17 cellular contexts compared by ENCODE assay signal in genomic region chr1:231814536-231814935, GRCh38.
A peak's percentile ranks its signal among the peaks of the same experiment; 100 is the strongest.
DNase-seq lines count a peak whose midpoint lies in the region; ATAC-seq, FAIRE-seq and TF ChIP-seq lines count a peak whose summit lies in the region.
"Had no signal": no experiment of that assay in that cellular context is flagged by ENCODE, and none has a peak within 500 bp of the region (broad histone marks: within the 10 kb centered on the region; RNA-seq: fewer than 3 reads in every experiment).

No MANE protein-coding gene starts in this region.

- H3K36me3 ChIP-seq in left ventricle myocardium inferior (no peaks in the 10 kb centered on the region), right atrium auricular region (no peaks in the 10 kb centered on the region), endothelial cell of umbilical vein (ENCODE audit: control insufficient read depth in 2 of 2, extremely low read depth in 1 of 2, insufficient read depth in 2 of 2, low read length in 2 of 2) (no peaks in the 10 kb centered on the region), lower lobe of right lung (no peaks in the 10 kb centered on the region)

- peak overlapping the region; percentile 86 for H3K4me2 ChIP-seq in endothelial cell of umbilical vein (ENCODE audit: insufficient read depth, low read length)
- H3K4me2 ChIP-seq: A549, BLaER1 had no signal

- H3K4me1 ChIP-seq in left ventricle myocardium inferior: peaks cover 30% of the 10 kb centered on the region
- no peaks in the 10 kb centered on the region for H3K4me1 ChIP-seq in right atrium auricular region
- H3K4me1 ChIP-seq in endothelial cell of umbilical vein (ENCODE audit: control insufficient read depth, extremely low read depth, insufficient read depth, low read length): peaks cover 18% of the 10 kb centered on the region
- H3K4me1 ChIP-seq in lower lobe of right lung: no peaks in the 10 kb centered on the region
- H3K4me1 ChIP-seq: A549, BLaER1, Caco-2 had no signal

- in situ Hi-C loops in astrocyte of the spinal cord (cut with HindIII; ENCODE audit: low sequenced_read_pairs): no loop called here

- H3K4me1 Mint-ChIP-seq in activated T-helper 2 cell treated with anti-CD3 and anti-CD28 coated beads, Interferon-gamma antibody, Interleukin-2, Interleukin-4, amounts not matched to agents 10 μg/mL and 5 μg/mL and 100 μg/mL, durations not matched to agents 14 hours and 24 hours and 36 hours (ENCODE audit: low read depth): no peaks in the 10 kb centered on the region
- H3K4me1 Mint-ChIP-seq: CD8-positive, alpha-beta memory T cell; H9 had no signal

- FAIRE-seq in endothelial cell of umbilical vein (lab: Jason Lieb, UNC): peak; percentile 76
- FAIRE-seq: A549, GM19239 had no signal

- H3K9me3 ChIP-seq in left ventricle myocardium inferior (replicated peaks) (no peaks in the 10 kb centered on the region), right atrium auricular region (no peaks in the 10 kb centered on the region), endothelial cell of umbilical vein (replicated peaks; ENCODE audit: control insufficient read depth, insufficient read depth, low read length) (no peaks in the 10 kb centered on the region), lower lobe of right lung (no peaks in the 10 kb centered on the region)
- H3K9me3 ChIP-seq: A549, Caco-2 had no signal

- DNase-seq in left ventricle myocardium inferior: no peak
- no peak for DNase-seq in right atrium auricular region (ENCODE audit: low spot score)
- DNase-seq in astrocyte of the spinal cord (ENCODE audit: low read depth, low spot score): peak; percentile 73
- peak; percentile 77 for DNase-seq in endothelial cell of umbilical vein (ENCODE audit: low read depth, low spot score)
- DNase-seq in activated T-helper 2 cell treated with anti-CD3 and anti-CD28 coated beads, Interferon-gamma antibody, Interleukin-2, Interleukin-4, amounts not matched to agents 10 μg/mL and 5 μg/mL and 100 μg/mL, durations not matched to agents 14 hours and 24 hours and 36 hours (ENCODE audit: low spot score): no peak
- DNase-seq in activated CD4-positive, alpha-beta T cell treated with anti-CD3 and anti-CD28 coated beads, Interleukin-2, amount 50 U/mL, for 48 hours: no peak
- DNase-seq in lower lobe of right lung: no peak
- DNase-seq: AML-193; Caco-2; CD8-positive, alpha-beta memory T cell; DMS53; GF-D8; GOT3; H9 had no signal

- no peak for ATAC-seq in lower lobe of right lung
- ATAC-seq: A549 had no signal

- H3K27ac ChIP-seq in left ventricle myocardium inferior (replicated peaks) (peak overlapping the region; percentile 60), right atrium auricular region (no peak overlapping the region), endothelial cell of umbilical vein (ENCODE audit: insufficient read depth, low read depth, low read length) (peak overlapping the region; percentile 50), lower lobe of right lung (no peak overlapping the region)
- H3K27ac ChIP-seq: A549, BLaER1 had no signal

- CTCF ChIA-PET in endothelial cell of umbilical vein (lab: Charles Lee): interaction anchor here (0.8 kb wide), 1 partner anchor 60 kb away, joined by 3 read pairs; no protein-coding TSS in a partner anchor

- H2AFZ ChIP-seq in endothelial cell of umbilical vein (ENCODE audit: low read depth, low read length): peak overlapping the region; percentile 15

- H3K9ac ChIP-seq in endothelial cell of umbilical vein (replicated peaks; ENCODE audit: extremely low read depth, insufficient read depth, low read length): peak overlapping the region; percentile 34
- H3K9ac ChIP-seq: BLaER1 had no signal

- H3K27ac Mint-ChIP-seq in activated T-helper 2 cell treated with anti-CD3 and anti-CD28 coated beads, Interferon-gamma antibody, Interleukin-2, Interleukin-4, amounts not matched to agents 10 μg/mL and 5 μg/mL and 100 μg/mL, durations not matched to agents 14 hours and 24 hours and 36 hours: no peak overlapping the region
- H3K27ac Mint-ChIP-seq: CD8-positive, alpha-beta memory T cell; H9 had no signal

- POLR2A ChIA-PET in endothelial cell of umbilical vein (lab: Charles Lee): no interaction called here

- H3K9me3 Mint-ChIP-seq in activated T-helper 2 cell treated with anti-CD3 and anti-CD28 coated beads, Interferon-gamma antibody, Interleukin-2, Interleukin-4, amounts not matched to agents 10 μg/mL and 5 μg/mL and 100 μg/mL, durations not matched to agents 14 hours and 24 hours and 36 hours: no peaks in the 10 kb centered on the region
- H3K9me3 Mint-ChIP-seq: CD8-positive, alpha-beta memory T cell had no signal

- no peak overlapping the region for H3K4me3 Mint-ChIP-seq in activated T-helper 2 cell treated with anti-CD3 and anti-CD28 coated beads, Interferon-gamma antibody, Interleukin-2, Interleukin-4, amounts not matched to agents 10 μg/mL and 5 μg/mL and 100 μg/mL, durations not matched to agents 14 hours and 24 hours and 36 hours (ENCODE audit: low read depth)
- H3K4me3 Mint-ChIP-seq: CD8-positive, alpha-beta memory T cell; H9 had no signal

- H3K4me3 ChIP-seq in left ventricle myocardium inferior (no peak overlapping the region), right atrium auricular region (no peak overlapping the region), astrocyte of the spinal cord (ENCODE audit: low read depth, low read length) (no peak overlapping the region), endothelial cell of umbilical vein (replicated peaks in 1 of 3; ENCODE audit: insufficient read depth in 1 of 3, low read depth in 1 of 3, low read length in 3 of 3) (no peak overlapping the region), lower lobe of right lung (no peak overlapping the region)
- H3K4me3 ChIP-seq: A549, BLaER1 had no signal

- intact Hi-C loops in left ventricle myocardium inferior (cut with micrococcal nuclease): loop anchor here (10.0 kb wide), 1 partner anchor 50 kb away; no protein-coding TSS in a partner anchor
- intact Hi-C loops in endothelial cell of umbilical vein (cut with micrococcal nuclease): loop anchor here (1.0 to 5.0 kb wide), 2 partner anchors 13 to 48 kb away; no protein-coding TSS in a partner anchor
- intact Hi-C loops in activated T-helper 2 cell treated with anti-CD3 and anti-CD28 coated beads, Interferon-gamma antibody, Interleukin-2, Interleukin-4, amounts not matched to agents 10 μg/mL and 5 μg/mL and 100 μg/mL, durations not matched to agents 14 hours and 24 hours and 36 hours (cut with micrococcal nuclease): no loop called here
- intact Hi-C loops in lower lobe of right lung (cut with DNase I): no loop called here

- no peak for TF ChIP-seq CTCF in left ventricle myocardium inferior (IDR thresholded peaks at IDR 0.05; ENCODE audit: borderline replicate concordance)
- no peak for TF ChIP-seq CTCF in right atrium auricular region (IDR thresholded peaks at IDR 0.05)
- TF ChIP-seq CTCF in astrocyte of the spinal cord (IDR thresholded peaks at IDR 0.05; ENCODE audit: low read depth, low read length): no peak
- no peak for TF ChIP-seq CTCF in endothelial cell of umbilical vein (IDR thresholded peaks at IDR 0.05; ENCODE audit: extremely low read depth in 1 of 2, insufficient read depth in 1 of 2, low read depth in 1 of 2, low read length in 2 of 2)
- TF ChIP-seq CTCF in lower lobe of right lung (IDR thresholded peaks at IDR 0.05): no peak

- no peak for TF ChIP-seq POLR2A in endothelial cell of umbilical vein (IDR thresholded peaks at IDR 0.05; ENCODE audit: low read depth, low read length)

- no peaks in the 10 kb centered on the region for H3K79me2 ChIP-seq in endothelial cell of umbilical vein (ENCODE audit: control insufficient read depth, insufficient read depth, low read length)

- no TSS peak for BruUV-seq in endothelial cell of umbilical vein (replicated peaks; lab: Mats Ljungman, UMichigan)

- dilution Hi-C loops in endothelial cell of umbilical vein (cut with MboI; ENCODE audit: extremely low pct_ligation_motif_present, low sequenced_read_pairs): no loop called here

- H3K27me3 Mint-ChIP-seq in activated T-helper 2 cell treated with anti-CD3 and anti-CD28 coated beads, Interferon-gamma antibody, Interleukin-2, Interleukin-4, amounts not matched to agents 10 μg/mL and 5 μg/mL and 100 μg/mL, durations not matched to agents 14 hours and 24 hours and 36 hours (ENCODE audit: low read depth): no peaks in the 10 kb centered on the region

- no peaks in the 10 kb centered on the region for H4K20me1 ChIP-seq in endothelial cell of umbilical vein (replicated peaks; ENCODE audit: control insufficient read depth, extremely low read depth, insufficient read depth, low read length)
- H4K20me1 ChIP-seq: BLaER1 had no signal

- H3K27me3 ChIP-seq in left ventricle myocardium inferior (ENCODE audit: low read depth): no peaks in the 10 kb centered on the region
- H3K27me3 ChIP-seq in right atrium auricular region: no peaks in the 10 kb centered on the region
- no peaks in the 10 kb centered on the region for H3K27me3 ChIP-seq in endothelial cell of umbilical vein (ENCODE audit: control insufficient read depth in 2 of 2, insufficient read depth in 2 of 2, low read length in 2 of 2)
- no peaks in the 10 kb centered on the region for H3K27me3 ChIP-seq in lower lobe of right lung (ENCODE audit: low read depth)
- H3K27me3 ChIP-seq: BLaER1 had no signal

- H3K9me1 ChIP-seq in endothelial cell of umbilical vein (replicated peaks; ENCODE audit: control insufficient read depth, extremely low read depth, insufficient read depth, low read length): no peaks in the 10 kb centered on the region

- H3K36me3 Mint-ChIP-seq in activated T-helper 2 cell treated with anti-CD3 and anti-CD28 coated beads, Interferon-gamma antibody, Interleukin-2, Interleukin-4, amounts not matched to agents 10 μg/mL and 5 μg/mL and 100 μg/mL, durations not matched to agents 14 hours and 24 hours and 36 hours (ENCODE audit: low read depth): no peaks in the 10 kb centered on the region

TF ChIP-seq in endothelial cell of umbilical vein, 7 proteins besides CTCF, POLR2A, EP300 and RAD21:
- TF ChIP-seq GATA2 (IDR thresholded peaks at IDR 0.05; ENCODE audit: insufficient read depth, insufficient read length, low read depth, low read length) (no peak), FOS (IDR thresholded peaks at IDR 0.05; ENCODE audit: borderline replicate concordance, insufficient read depth, low read length) (no peak), MAX (IDR thresholded peaks at IDR 0.05; ENCODE audit: insufficient read depth, insufficient read length) (no peak), JUN (IDR thresholded peaks at IDR 0.05; ENCODE audit: borderline replicate concordance, insufficient read depth, insufficient read length, low read depth) (no peak), MYC (IDR thresholded peaks at IDR 0.05; ENCODE audit: low read depth, low read length) (no peak), POLR2AphosphoS5 (IDR thresholded peaks at IDR 0.05; ENCODE audit: insufficient read depth, low read depth, low read length) (no peak)

Comparison
In these comparisons a context has a peak if more than half of its experiments do, and no peak if none do; other contexts are left out.
1. H3K27ac ChIP-seq: peak in left ventricle myocardium inferior (single experiment) and endothelial cell of umbilical vein (single experiment); none in right atrium auricular region (0 of 2) and lower lobe of right lung (single experiment).
2. DNase-seq: peak in astrocyte of the spinal cord (single experiment) and endothelial cell of umbilical vein (single experiment); none in left ventricle myocardium inferior (single experiment), right atrium auricular region (single experiment), activated T-helper 2 cell treated with anti-CD3 and anti-CD28 coated beads, Interferon-gamma antibody, Interleukin-2, Interleukin-4, amounts not matched to agents 10 μg/mL and 5 μg/mL and 100 μg/mL, durations not matched to agents 14 hours and 24 hours and 36 hours (single experiment), activated CD4-positive, alpha-beta T cell treated with anti-CD3 and anti-CD28 coated beads, Interleukin-2, amount 50 U/mL, for 48 hours (0 of 2) and lower lobe of right lung (single experiment).
3. intact Hi-C loops: an anchor here in left ventricle myocardium inferior (10.0 kb wide) and endothelial cell of umbilical vein (1.0 to 5.0 kb wide); none called in activated T-helper 2 cell treated with anti-CD3 and anti-CD28 coated beads, Interferon-gamma antibody, Interleukin-2, Interleukin-4, amounts not matched to agents 10 μg/mL and 5 μg/mL and 100 μg/mL, durations not matched to agents 14 hours and 24 hours and 36 hours and lower lobe of right lung.